8 cellular contexts compared by ENCODE assay signal in genomic region chr10:98135222-98135899, GRCh38. TPM values are rescaled to one million over a fixed set of nuclear protein-coding genes. Genes with fewer than 3 reads are reported as not detected.
A peak's percentile ranks its signal among the peaks of the same experiment; 100 is the strongest.
DNase-seq lines count a peak whose midpoint lies in the region; ATAC-seq, FAIRE-seq and TF ChIP-seq lines count a peak whose summit lies in the region.

No MANE protein-coding gene starts in this region.

- H3K4me2 ChIP-seq in HepG2 (ENCODE audit: low read depth, low read length), result peak overlapping the region; percentile 89

- no peaks in the 10 kb centered on the region for H4K20me1 ChIP-seq in HepG2 (ENCODE audit: insufficient read depth, low read length)

- ATAC-seq in HG02852 (IDR thresholded peaks at IDR 0.05; ENCODE audit: unreplicated experiment) (peak; percentile 3), HepG2 (peak; percentile 25), HG03108 (IDR thresholded peaks at IDR 0.05; ENCODE audit: unreplicated experiment) (no peak)

- intact Hi-C loops in HepG2 (cut with micrococcal nuclease; ENCODE audit: unreplicated experiment), result no loop called here

- DNase-seq in GM12891 (ENCODE audit: insufficient read length, low spot score) (no peak), astrocyte of the cerebellum (ENCODE audit: low read depth) (peak; percentile 4), HepG2 (ENCODE audit: low spot score) (no peak), tibial nerve (ENCODE audit: low spot score in 2 of 2) (no peak), NCI-H1092 (lab: John Stamatoyannopoulos, UW) (no peak)
- DNase-seq in stimulated activated CD4-positive, alpha-beta T cell treated with anti-CD3 and anti-CD28 coated beads, Interleukin-4, amount 100 ng/mL, for 4 hours, result no peak

- TF ChIP-seq CTCF in astrocyte of the cerebellum (IDR thresholded peaks at IDR 0.05; ENCODE audit: low read depth, low read length, missing control alignments) (no peak), HepG2 (CRISPR knock-in tag; IDR thresholded peaks at IDR 0.05) (no peak), tibial nerve (IDR thresholded peaks at IDR 0.05) (no peak)

- in situ Hi-C loops in astrocyte of the cerebellum (cut with HindIII; ENCODE audit: low sequenced_read_pairs) (loop anchor here (5.0 kb wide), 1 partner anchor 37 kb away; no protein-coding TSS in a partner anchor), HepG2 (cut with HindIII; ENCODE audit: extremely low pct_ligation_motif_present, low pct_unique_long_range_greater_than_20kb) (no loop called here)

- FAIRE-seq in GM12891 (lab: Jason Lieb, UNC) (peak; percentile 31), HepG2 (lab: Jason Lieb, UNC) (peak; percentile 18)

- TF ChIP-seq EP300 in HepG2 (IDR thresholded peaks at IDR 0.05; ENCODE audit: low read depth in 2 of 2, low read length in 2 of 2) (no peak), HepG2 (CRISPR knock-in tag; IDR thresholded peaks at IDR 0.05; ENCODE audit: borderline replicate concordance) (no peak), tibial nerve (IDR thresholded peaks at IDR 0.05) (no peak)

- TSS peak; percentile 66 for BruUV-seq in HepG2 (replicated peaks; lab: Mats Ljungman, UMichigan)

- no peak for TF ChIP-seq RAD21 in HepG2 (CRISPR knock-in tag; IDR thresholded peaks at IDR 0.05)

- H3K36me3 ChIP-seq in HepG2 (replicated peaks in 1 of 2; ENCODE audit: control insufficient read depth in 1 of 2, insufficient read depth in 2 of 2, low read length in 2 of 2) (no peaks in the 10 kb centered on the region), tibial nerve (no peaks in the 10 kb centered on the region)

- CTCF ChIA-PET in HepG2 (lab: Yijun Ruan, JAX; ENCODE audit: low intra/inter-chr PET ratio, low total read pairs), result no interaction called here

- H3K4me3 ChIP-seq in astrocyte of the cerebellum (ENCODE audit: low read depth, low read length) (peak overlapping the region; percentile 99), HepG2 (replicated peaks in 1 of 3; ENCODE audit: insufficient read depth in 1 of 3, low read depth in 2 of 3, low read length in 3 of 3) (peak overlapping the region; percentile 65 to 99 (median 81)), tibial nerve (peak overlapping the region; percentile 72 to 87 (median 82))

- TF ChIP-seq POLR2A in GM12891 (IDR thresholded peaks at IDR 0.05; ENCODE audit: low read depth, low read length) (no peak), HepG2 (IDR thresholded peaks at IDR 0.05; ENCODE audit: insufficient read depth in 1 of 2, low read depth in 2 of 2, low read length in 2 of 2) (no peak), tibial nerve (IDR thresholded peaks at IDR 0.05) (no peak)

- POLR2A ChIA-PET in HepG2 (lab: Yijun Ruan, JAX), result interaction anchor here (1.2 kb wide), 2 partner anchors 131 to 133 kb away, joined by 3 to 4 read pairs; partner anchors contain the start of gene LOXL4

- H2AFZ ChIP-seq in HepG2 (ENCODE audit: low read length), result no peak overlapping the region

- H3K4me1 ChIP-seq in HepG2 (ENCODE audit: insufficient read depth, low read length) (peaks cover 58% of the 10 kb centered on the region), tibial nerve (peaks cover 0 to 24% (median 14%) of the 10 kb centered on the region in 4 donors)

- WGBS in HepG2 (ENCODE audit: low lambda C conversion rate), result 2% methylated on average over 13 of the region's 13 CpGs
- WGBS in tibial nerve, 2 donors, result 19 to 22% methylated on average over 10 to 13 of the region's 13 CpGs

- H3K79me2 ChIP-seq in HepG2 (ENCODE audit: insufficient read depth, low read length), result peaks cover 51% of the 10 kb centered on the region

- peaks cover 5% of the 10 kb centered on the region; the same call in 1 of the 2 replicates for H3K9me3 ChIP-seq in HepG2 (ENCODE audit: low read length)
- H3K9me3 ChIP-seq in tibial nerve, result no peaks in the 10 kb centered on the region

- H3K27ac ChIP-seq in HepG2 (ENCODE audit: extremely low read length, insufficient read depth, low read length) (peak overlapping the region; percentile 85), tibial nerve (peak overlapping the region; percentile 72 to 95 (median 94))

- H3K27me3 ChIP-seq in HepG2 (ENCODE audit: control insufficient read depth in 1 of 2, insufficient read depth in 2 of 2, low read length in 2 of 2) (no peaks in the 10 kb centered on the region; a peak in 1 of 5 replicates), tibial nerve (no peaks in the 10 kb centered on the region)

- peak overlapping the region; percentile 86 for H3K9ac ChIP-seq in HepG2 (ENCODE audit: insufficient read depth, low read depth, low read length)

TF ChIP-seq in GM12891, 5 proteins besides CTCF, POLR2A, EP300 and RAD21:
- no peak for TF ChIP-seq POU2F2 (IDR thresholded peaks at IDR 0.05; ENCODE audit: low read depth, low read length)
- TF ChIP-seq SPI1 (IDR thresholded peaks at IDR 0.05; ENCODE audit: low read depth, low read length), result no peak
- TF ChIP-seq POLR2AphosphoS5 (IDR thresholded peaks at IDR 0.05; ENCODE audit: low read depth, low read length), result no peak
- TF ChIP-seq PAX5 (IDR thresholded peaks at IDR 0.05; ENCODE audit: insufficient read depth, low read length, severe bottlenecking), result no peak
- no peak for TF ChIP-seq TAF1 (IDR thresholded peaks at IDR 0.05; ENCODE audit: low read depth, low read length)

TF ChIP-seq in HepG2, 621 proteins besides CTCF, POLR2A, EP300 and RAD21 (continues in another document):
- TF ChIP-seq DDIT3 (CRISPR knock-in tag; IDR thresholded peaks at IDR 0.05) (no peak), ZBTB21 (CRISPR knock-in tag; IDR thresholded peaks at IDR 0.05) (no peak), U2AF1 (optimal IDR thresholded peaks at IDR 0.05; ENCODE audit: low read depth, low read length) (no peak), GABPB1 (CRISPR knock-in tag; IDR thresholded peaks at IDR 0.05) (no peak), HOXA5 (CRISPR knock-in tag; IDR thresholded peaks at IDR 0.05) (no peak), ZNF792 (CRISPR knock-in tag; IDR thresholded peaks at IDR 0.05) (no peak), ZSCAN31 (CRISPR knock-in tag; IDR thresholded peaks at IDR 0.05; ENCODE audit: low read depth) (0 out of 2 replicates have a peak, but pooled peaks have one; percentile 3), ZNF784 (CRISPR knock-in tag; IDR thresholded peaks at IDR 0.05; ENCODE audit: borderline replicate concordance) (no peak), CENPBD1 (CRISPR knock-in tag; IDR thresholded peaks at IDR 0.05; ENCODE audit: borderline replicate concordance, low read depth) (no peak), ZFP91 (CRISPR knock-in tag; IDR thresholded peaks at IDR 0.05; ENCODE audit: borderline replicate concordance) (no peak), HDAC6 (IDR thresholded peaks at IDR 0.05; ENCODE audit: low read depth, low read length) (no peak), U2AF2 (IDR thresholded peaks at IDR 0.05; ENCODE audit: low read depth, low read length) (no peak)

RNA-seq across cellular contexts. Expression of gene R3HCC1L, which starts 0.9 kb away (rescaled TPM):
- 10.6 TPM for polyA plus RNA-seq in GM12891 (2012; ENCODE audit: low read depth, missing spikeins)
- 12.2 and 14.7 TPM in 2 replicates for total RNA-seq in HepG2 (2016; rRNA removed; fragmentation: Illumina TruSeq; extraction: Trizol)
- total RNA-seq in HepG2 (2016; cell fraction: cytosol; rRNA removed; fragmentation: Illumina TruSeq; extraction: Trizol; ENCODE audit: low read depth), result 6.4 and 8.3 TPM in 2 replicates
- total RNA-seq in HepG2 (2016; cell fraction: insoluble cytoplasmic fraction; rRNA removed; fragmentation: Illumina TruSeq; extraction: Trizol), result 12.3 and 16.1 TPM in 2 replicates
- total RNA-seq in HepG2 (2016; cell fraction: membrane; rRNA removed; fragmentation: Illumina TruSeq; extraction: Trizol), result 7.8 and 9.8 TPM in 2 replicates
- total RNA-seq in HepG2 (2016; cell fraction: nucleus; rRNA removed; fragmentation: Illumina TruSeq; extraction: Trizol), result 15.8 and 17.6 TPM in 2 replicates
- 6.0 and 6.5 TPM in 2 replicates for polyA plus RNA-seq in HepG2 (2011; rRNA removed)
- 3.5 and 5.4 TPM in 2 replicates for polyA plus RNA-seq in HepG2 (2011; cell fraction: cytosol; rRNA removed)
- polyA plus RNA-seq in HepG2 (2011; cell fraction: nucleus; rRNA removed), result 5.4 and 5.5 TPM in 2 replicates
- 6.1 and 6.8 TPM in 2 replicates for polyA plus RNA-seq in HepG2 (2012)
- 1.1 and 1.2 TPM in 2 replicates for polyA plus RNA-seq in HepG2 (2016; cell fraction: cytosol; fragmentation: Illumina TruSeq; extraction: Trizol; ENCODE audit: low read depth)
- 11.7 and 14.4 TPM in 2 replicates for polyA plus RNA-seq in HepG2 (2016; cell fraction: insoluble cytoplasmic fraction; fragmentation: Illumina TruSeq; extraction: Trizol; ENCODE audit: low read depth)
- 2.4 TPM in 2 replicates for polyA plus RNA-seq in HepG2 (2016; cell fraction: membrane; fragmentation: Illumina TruSeq; extraction: Trizol; ENCODE audit: low read depth)
- polyA plus RNA-seq in HepG2 (2016; cell fraction: nucleus; fragmentation: Illumina TruSeq; extraction: Trizol; ENCODE audit: insufficient read depth, low read depth), result 11.5 and 12.8 TPM in 2 replicates
- 4.4 and 10.2 TPM in 2 replicates for polyA minus RNA-seq in HepG2 (2011; rRNA and poly(A)+ RNA removed; ENCODE audit: low replicate concordance)
- polyA minus RNA-seq in HepG2 (2011; cell fraction: cytosol; rRNA and poly(A)+ RNA removed), result 5.9 and 6.1 TPM in 2 replicates
- polyA minus RNA-seq in HepG2 (2011; cell fraction: nucleus; rRNA and poly(A)+ RNA removed), result 40.9 and 41.9 TPM in 2 replicates
- total RNA-seq in tibial nerve, result 10 to 100 TPM; 10.8 to 15.1 (median 13.5) TPM
